In genomic region chr1:45824607-45825006, GRCh38 we compare ENCODE assay signal across 23 cellular contexts. TPM values are rescaled to one million over a fixed set of nuclear protein-coding genes. Genes with fewer than 3 reads are reported as not detected.
A peak's percentile ranks its signal among the peaks of the same experiment; 100 is the strongest.
DNase-seq lines count a peak whose midpoint lies in the region; ATAC-seq, FAIRE-seq and TF ChIP-seq lines count a peak whose summit lies in the region.
"Had no signal": no experiment of that assay in that cellular context is flagged by ENCODE, and none has a peak within 500 bp of the region (broad histone marks: within the 10 kb centered on the region; RNA-seq: fewer than 3 reads in every experiment).

No MANE protein-coding gene starts in this region.

- no peaks in the 10 kb centered on the region; the same call in 1 of the 2 replicates for H4K20me1 ChIP-seq in Karpas-422 (ENCODE audit: insufficient read depth, low read depth, low read length)
- H4K20me1 ChIP-seq in mammary epithelial cell (ENCODE audit: insufficient read depth, low read length), result no peaks in the 10 kb centered on the region

- CTCF ChIA-PET in WTC11 (lab: Charles Lee) (no interaction called here), mammary epithelial cell (lab: Charles Lee; ENCODE audit: low non-redundant PET) (no interaction called here)

- no peak for DNase-seq in D721Med (ENCODE audit: insufficient read length, low spot score)
- DNase-seq in Karpas-422, result no peak
- DNase-seq in WTC11 (ENCODE audit: low spot score), result no peak
- DNase-seq in mammary epithelial cell, result no peak
- no peak for DNase-seq in foreskin fibroblast
- DNase-seq in NCI-H748 (lab: John Stamatoyannopoulos, UW; ENCODE audit: unreplicated experiment), result no peak
- DNase-seq: DMS79 treated with DMSO at 0.1 percent for 48 hours; Kasumi-1; MM.1S; NCI-H1048; NCI-H1436 treated with DMSO at 0.1 percent for 48 hours; NCI-H2029; NCI-H2227 treated with DMSO at 0.1 percent for 48 hours; NCI-H510A; NCI-H748 treated with DMSO at 0.1 percent for 48 hours; NK-92 treated with Interleukin-12 subunit alpha and Interleukin-12 subunit beta, amount 100 ng/mL, for 24 hours had no signal

- no peak overlapping the region for H3K4me3 ChIP-seq in Karpas-422 (ENCODE audit: low read length)
- no peak overlapping the region for H3K4me3 ChIP-seq in mammary epithelial cell (replicated peaks in 1 of 3; ENCODE audit: insufficient read depth in 1 of 3, low read depth in 2 of 3, low read length in 3 of 3)
- no peak overlapping the region for H3K4me3 ChIP-seq in foreskin fibroblast (ENCODE audit: low read depth in 1 of 2, low read length in 2 of 2)
- H3K4me3 ChIP-seq: GM23338, SJSA1 had no signal

- no peaks in the 10 kb centered on the region for H3K4me1 Mint-ChIP-seq in WTC11
- H3K4me1 Mint-ChIP-seq: GM23338 had no signal

- TF ChIP-seq CTCF in D721Med (IDR thresholded peaks at IDR 0.05; ENCODE audit: insufficient read depth, missing control alignments), result peak; percentile 6
- no peak for TF ChIP-seq CTCF in WTC11 (IDR thresholded peaks at IDR 0.05)
- TF ChIP-seq CTCF in mammary epithelial cell (conservative IDR thresholded peaks at IDR 0.05 in 1 of 2, IDR thresholded peaks at IDR 0.05 in 1 of 2; ENCODE audit: extremely low read depth in 1 of 2, insufficient read depth in 1 of 2, low read depth in 1 of 2, low read length in 2 of 2), result peak in 1 of 2 donors; percentile 19
- TF ChIP-seq CTCF in foreskin fibroblast (IDR thresholded peaks at IDR 0.05; ENCODE audit: low read depth, low read length), result no peak

- H3K27me3 ChIP-seq in Karpas-422 (ENCODE audit: low read length), result no peaks in the 10 kb centered on the region
- no peaks in the 10 kb centered on the region for H3K27me3 ChIP-seq in mammary epithelial cell (ENCODE audit: insufficient read depth, low read length)
- H3K27me3 ChIP-seq: SJSA1 had no signal

- H3K9me3 Mint-ChIP-seq in WTC11, result no peaks in the 10 kb centered on the region
- H3K9me3 Mint-ChIP-seq: GM23338; T-helper 1 cell treated with Interleukin-12 subunit alpha and Interleukin-12 subunit beta and Interleukin-4 antibody, amounts not matched to agents 30 μg/mL and 1 μg/mL, for 36 hours had no signal

- H3K9ac ChIP-seq in Karpas-422 (ENCODE audit: low read length), result no peak overlapping the region
- H3K9ac ChIP-seq in mammary epithelial cell (ENCODE audit: insufficient read depth, low read length), result no peak overlapping the region

- intact Hi-C loops in mammary epithelial cell (cut with micrococcal nuclease), result no loop called here

- H3K27ac ChIP-seq in Karpas-422 (ENCODE audit: low read length), result peak overlapping the region; percentile 75
- H3K27ac ChIP-seq in mammary epithelial cell (ENCODE audit: insufficient read depth, low read depth, low read length), result no peak overlapping the region
- H3K27ac ChIP-seq: SJSA1 had no signal

- H3K79me2 ChIP-seq in Karpas-422 (ENCODE audit: low read length) (peaks cover 96% of the 10 kb centered on the region), mammary epithelial cell (ENCODE audit: insufficient read depth, low read length) (peaks cover 21% of the 10 kb centered on the region)

- 100% methylated on average over 2 of the region's 2 CpGs for WGBS in mammary epithelial cell (ENCODE audit: low coverage, missing lambda C conversion rate)

- H3K4me3 Mint-ChIP-seq in WTC11, result no peak overlapping the region
- H3K4me3 Mint-ChIP-seq: B cell; GM23338; T-helper 1 cell treated with Interleukin-12 subunit alpha and Interleukin-12 subunit beta and Interleukin-4 antibody, amounts not matched to agents 30 μg/mL and 1 μg/mL, for 36 hours had no signal

- H3K9me2 ChIP-seq in Karpas-422 (replicated peaks; ENCODE audit: insufficient read depth, low read length), result no peaks in the 10 kb centered on the region

- H3K36me3 ChIP-seq in Karpas-422 (ENCODE audit: insufficient read depth, low read length), result peaks cover 51% of the 10 kb centered on the region
- H3K36me3 ChIP-seq in mammary epithelial cell (ENCODE audit: insufficient read depth, low read length), result peaks cover 2% of the 10 kb centered on the region

- ATAC-seq in WTC11 (no peak), GM19452 (IDR thresholded peaks at IDR 0.05; ENCODE audit: unreplicated experiment) (no peak)
- ATAC-seq: GM23338, Right ventricle myocardium inferior had no signal

- H3K36me3 Mint-ChIP-seq in WTC11, result peaks cover 23% of the 10 kb centered on the region

- FAIRE-seq in D721Med (lab: Jason Lieb, UNC), result no peak
- FAIRE-seq: GM12891 had no signal

- no TSS peak for BruUV-seq in mammary epithelial cell (replicated peaks; lab: Mats Ljungman, UMichigan)

- H3K27me3 Mint-ChIP-seq in WTC11 (ENCODE audit: low read depth), result no peaks in the 10 kb centered on the region
- H3K27me3 Mint-ChIP-seq: B cell had no signal

- H3K4me2 ChIP-seq in Karpas-422 (ENCODE audit: low read depth, low read length, poor library complexity, severe bottlenecking), result no peak overlapping the region
- H3K4me2 ChIP-seq in mammary epithelial cell (ENCODE audit: insufficient read depth, low read depth, low read length), result no peak overlapping the region
- H3K4me2 ChIP-seq: GM23338 had no signal

- in situ Hi-C loops in mammary epithelial cell (cut with MboI; ENCODE audit: low sequenced_read_pairs in 2 of 2), result no loop called here

- POLR2A ChIA-PET in WTC11 (lab: Charles Lee), result no interaction called here

- dilution Hi-C loops in mammary epithelial cell (cut with HindIII; ENCODE audit: low sequenced_read_pairs), result no loop called here

- peak overlapping the region; percentile 15; the same call in 1 of the 2 replicates for H3K27ac Mint-ChIP-seq in WTC11
- H3K27ac Mint-ChIP-seq: B cell; GM23338; T-helper 1 cell treated with Interleukin-12 subunit alpha and Interleukin-12 subunit beta and Interleukin-4 antibody, amounts not matched to agents 30 μg/mL and 1 μg/mL, for 36 hours had no signal

- H3K4me1 ChIP-seq in Karpas-422 (ENCODE audit: low read length) (peaks cover 42% of the 10 kb centered on the region), mammary epithelial cell (ENCODE audit: insufficient read depth, low read length) (no peaks in the 10 kb centered on the region)
- H3K4me1 ChIP-seq: SJSA1 had no signal

- H2AFZ ChIP-seq in Karpas-422 (ENCODE audit: low read length) (no peak overlapping the region), mammary epithelial cell (ENCODE audit: low read depth, low read length) (no peak overlapping the region)
- H2AFZ ChIP-seq: GM23338 had no signal

- H3K9me3 ChIP-seq in Karpas-422 (ENCODE audit: low read length) (no peaks in the 10 kb centered on the region), mammary epithelial cell (replicated peaks; ENCODE audit: insufficient read depth, low read length) (no peaks in the 10 kb centered on the region)
- H3K9me3 ChIP-seq: SJSA1 had no signal

TF ChIP-seq in WTC11, 78 proteins besides CTCF, POLR2A, EP300 and RAD21:
- TF ChIP-seq ZNF423 (CRISPR knock-in tag; IDR thresholded peaks at IDR 0.05) (no peak), SOX15 (CRISPR knock-in tag; IDR thresholded peaks at IDR 0.05) (no peak), ZMAT4 (CRISPR knock-in tag; IDR thresholded peaks at IDR 0.05) (no peak), SMAD4 (CRISPR knock-in tag; IDR thresholded peaks at IDR 0.05) (no peak), ZNF416 (CRISPR knock-in tag; IDR thresholded peaks at IDR 0.05) (no peak), ZNF281 (CRISPR knock-in tag; IDR thresholded peaks at IDR 0.05) (no peak), FOXJ3 (CRISPR knock-in tag; IDR thresholded peaks at IDR 0.05; ENCODE audit: borderline replicate concordance) (no peak), TP53 (CRISPR knock-in tag; IDR thresholded peaks at IDR 0.05) (no peak), RELA (CRISPR knock-in tag; IDR thresholded peaks at IDR 0.05; ENCODE audit: borderline replicate concordance) (no peak), ZNF671 (CRISPR knock-in tag; IDR thresholded peaks at IDR 0.05) (no peak), NR1H2 (CRISPR knock-in tag; IDR thresholded peaks at IDR 0.05) (no peak), ZNF138 (CRISPR knock-in tag; conservative IDR thresholded peaks at IDR 0.05) (no peak), PRRX2 (CRISPR knock-in tag; IDR thresholded peaks at IDR 0.05) (no peak)

RNA-seq across cellular contexts. Expression of gene MAST2, which starts 21.2 kb away (rescaled TPM):
- total RNA-seq in Karpas-422 (2014; rRNA removed; shearing (Covaris generic); ENCODE audit: low replicate concordance), result 49.5 and 52.8 TPM in 2 replicates
- total RNA-seq in WTC11 (2021) (27.8 to 37.2 TPM (median 30.7 TPM) in 3 replicates), mammary epithelial cell (10 to 100 TPM; 32.8 to 40.3 TPM)
- polyA plus RNA-seq in mammary epithelial cell, result 22.2 TPM
- polyA minus RNA-seq in mammary epithelial cell, result 40.2 TPM
